ENCODE assay signal across 1 cellular context in the genomic region with DNA sequence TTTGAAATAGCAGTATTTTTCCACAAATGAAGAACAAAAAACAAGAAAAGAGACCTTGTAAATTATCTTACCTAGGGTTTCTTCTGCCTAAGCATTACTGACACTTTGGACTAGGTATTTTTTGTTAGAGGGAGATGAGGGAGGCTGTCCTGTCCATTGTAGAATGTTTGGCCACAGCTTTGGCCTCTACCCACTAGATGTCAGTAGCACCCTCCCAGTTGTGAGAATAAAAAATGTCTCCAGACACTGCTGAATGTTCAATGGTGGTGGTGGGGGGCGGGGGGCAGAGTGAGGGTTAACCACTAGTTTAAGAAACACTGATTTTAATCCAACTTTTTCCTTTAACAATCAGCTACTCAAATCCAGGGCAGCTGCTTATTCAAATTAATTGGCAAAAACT.
A peak's percentile ranks its signal among the peaks of the same experiment; 100 is the strongest.
TF ChIP-seq lines count a peak whose summit lies in the region.

No MANE protein-coding gene starts in this region.

TF ChIP-seq in GM12878, 131 proteins besides CTCF, POLR2A, EP300 and RAD21:
- TF ChIP-seq, protein P1, sequence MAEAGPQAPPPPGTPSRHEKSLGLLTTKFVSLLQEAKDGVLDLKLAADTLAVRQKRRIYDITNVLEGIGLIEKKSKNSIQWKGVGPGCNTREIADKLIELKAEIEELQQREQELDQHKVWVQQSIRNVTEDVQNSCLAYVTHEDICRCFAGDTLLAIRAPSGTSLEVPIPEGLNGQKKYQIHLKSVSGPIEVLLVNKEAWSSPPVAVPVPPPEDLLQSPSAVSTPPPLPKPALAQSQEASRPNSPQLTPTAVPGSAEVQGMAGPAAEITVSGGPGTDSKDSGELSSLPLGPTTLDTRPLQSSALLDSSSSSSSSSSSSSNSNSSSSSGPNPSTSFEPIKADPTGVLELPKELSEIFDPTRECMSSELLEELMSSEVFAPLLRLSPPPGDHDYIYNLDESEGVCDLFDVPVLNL (IDR thresholded peaks at IDR 0.05; ENCODE audit: low read depth, low read length), result no peak
- TF ChIP-seq NFIC (IDR thresholded peaks at IDR 0.05; ENCODE audit: low read depth, low read length) (no peak), SMC3 (IDR thresholded peaks at IDR 0.05; ENCODE audit: borderline replicate concordance, low read length) (peak; percentile 59; the same call in 1 of the 2 replicates), KLF5 (IDR thresholded peaks at IDR 0.05; ENCODE audit: partially characterized antibody) (no peak), ETV6 (conservative IDR thresholded peaks at IDR 0.05 in 1 of 2, IDR thresholded peaks at IDR 0.05 in 1 of 2; ENCODE audit: borderline replicate concordance in 1 of 2, low read depth in 1 of 2) (no peak), MXI1 (IDR thresholded peaks at IDR 0.05; ENCODE audit: low read depth, low read length) (0 out of 2 replicates have a peak, but pooled peaks have one; percentile 30), SP1 (IDR thresholded peaks at IDR 0.05; ENCODE audit: low read depth, low read length) (no peak), BCL11A (IDR thresholded peaks at IDR 0.05; ENCODE audit: low read depth, low read length) (no peak), RCOR1 (conservative IDR thresholded peaks at IDR 0.05; ENCODE audit: low read depth, low read length) (no peak), JUND (IDR thresholded peaks at IDR 0.05; ENCODE audit: low read depth, low read length) (no peak), HDAC2 (IDR thresholded peaks at IDR 0.05) (no peak), TBL1XR1 (IDR thresholded peaks at IDR 0.05; ENCODE audit: low read depth, low read length) (0 out of 2 replicates have a peak, but pooled peaks have one; percentile 26), YY1 (IDR thresholded peaks at IDR 0.05; ENCODE audit: low read depth, low read length) (peak; percentile 82), POLR2AphosphoS2 (IDR thresholded peaks at IDR 0.05; ENCODE audit: low read depth, low read length) (no peak), RUNX3 (IDR thresholded peaks at IDR 0.05; ENCODE audit: low read length) (peak; percentile 45; the same call in 1 of the 2 replicates), SUPT20H (IDR thresholded peaks at IDR 0.05; ENCODE audit: borderline replicate concordance, control insufficient read depth, low read depth, low read length) (no peak), CBX3 (IDR thresholded peaks at IDR 0.05; ENCODE audit: borderline replicate concordance, low read depth) (no peak), FOXM1 (IDR thresholded peaks at IDR 0.05; ENCODE audit: low read depth, low read length) (no peak)
- TF ChIP-seq, protein P2, sequence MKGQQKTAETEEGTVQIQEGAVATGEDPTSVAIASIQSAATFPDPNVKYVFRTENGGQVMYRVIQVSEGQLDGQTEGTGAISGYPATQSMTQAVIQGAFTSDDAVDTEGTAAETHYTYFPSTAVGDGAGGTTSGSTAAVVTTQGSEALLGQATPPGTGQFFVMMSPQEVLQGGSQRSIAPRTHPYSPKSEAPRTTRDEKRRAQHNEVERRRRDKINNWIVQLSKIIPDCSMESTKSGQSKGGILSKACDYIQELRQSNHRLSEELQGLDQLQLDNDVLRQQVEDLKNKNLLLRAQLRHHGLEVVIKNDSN (IDR thresholded peaks at IDR 0.05; ENCODE audit: borderline replicate concordance, extremely low read length, insufficient read depth, low read depth, low read length), result no peak
- TF ChIP-seq, protein P3, sequence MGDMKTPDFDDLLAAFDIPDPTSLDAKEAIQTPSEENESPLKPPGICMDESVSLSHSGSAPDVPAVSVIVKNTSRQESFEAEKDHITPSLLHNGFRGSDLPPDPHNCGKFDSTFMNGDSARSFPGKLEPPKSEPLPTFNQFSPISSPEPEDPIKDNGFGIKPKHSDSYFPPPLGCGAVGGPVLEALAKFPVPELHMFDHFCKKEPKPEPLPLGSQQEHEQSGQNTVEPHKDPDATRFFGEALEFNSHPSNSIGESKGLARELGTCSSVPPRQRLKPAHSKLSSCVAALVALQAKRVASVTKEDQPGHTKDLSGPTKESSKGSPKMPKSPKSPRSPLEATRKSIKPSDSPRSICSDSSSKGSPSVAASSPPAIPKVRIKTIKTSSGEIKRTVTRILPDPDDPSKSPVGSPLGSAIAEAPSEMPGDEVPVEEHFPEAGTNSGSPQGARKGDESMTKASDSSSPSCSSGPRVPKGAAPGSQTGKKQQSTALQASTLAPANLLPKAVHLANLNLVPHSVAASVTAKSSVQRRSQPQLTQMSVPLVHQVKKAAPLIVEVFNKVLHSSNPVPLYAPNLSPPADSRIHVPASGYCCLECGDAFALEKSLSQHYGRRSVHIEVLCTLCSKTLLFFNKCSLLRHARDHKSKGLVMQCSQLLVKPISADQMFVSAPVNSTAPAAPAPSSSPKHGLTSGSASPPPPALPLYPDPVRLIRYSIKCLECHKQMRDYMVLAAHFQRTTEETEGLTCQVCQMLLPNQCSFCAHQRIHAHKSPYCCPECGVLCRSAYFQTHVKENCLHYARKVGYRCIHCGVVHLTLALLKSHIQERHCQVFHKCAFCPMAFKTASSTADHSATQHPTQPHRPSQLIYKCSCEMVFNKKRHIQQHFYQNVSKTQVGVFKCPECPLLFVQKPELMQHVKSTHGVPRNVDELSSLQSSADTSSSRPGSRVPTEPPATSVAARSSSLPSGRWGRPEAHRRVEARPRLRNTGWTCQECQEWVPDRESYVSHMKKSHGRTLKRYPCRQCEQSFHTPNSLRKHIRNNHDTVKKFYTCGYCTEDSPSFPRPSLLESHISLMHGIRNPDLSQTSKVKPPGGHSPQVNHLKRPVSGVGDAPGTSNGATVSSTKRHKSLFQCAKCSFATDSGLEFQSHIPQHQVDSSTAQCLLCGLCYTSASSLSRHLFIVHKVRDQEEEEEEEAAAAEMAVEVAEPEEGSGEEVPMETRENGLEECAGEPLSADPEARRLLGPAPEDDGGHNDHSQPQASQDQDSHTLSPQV (IDR thresholded peaks at IDR 0.05), result 0 out of 2 replicates have a peak, but pooled peaks have one; percentile 51
- TF ChIP-seq, protein P4, sequence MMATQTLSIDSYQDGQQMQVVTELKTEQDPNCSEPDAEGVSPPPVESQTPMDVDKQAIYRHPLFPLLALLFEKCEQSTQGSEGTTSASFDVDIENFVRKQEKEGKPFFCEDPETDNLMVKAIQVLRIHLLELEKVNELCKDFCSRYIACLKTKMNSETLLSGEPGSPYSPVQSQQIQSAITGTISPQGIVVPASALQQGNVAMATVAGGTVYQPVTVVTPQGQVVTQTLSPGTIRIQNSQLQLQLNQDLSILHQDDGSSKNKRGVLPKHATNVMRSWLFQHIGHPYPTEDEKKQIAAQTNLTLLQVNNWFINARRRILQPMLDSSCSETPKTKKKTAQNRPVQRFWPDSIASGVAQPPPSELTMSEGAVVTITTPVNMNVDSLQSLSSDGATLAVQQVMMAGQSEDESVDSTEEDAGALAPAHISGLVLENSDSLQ (IDR thresholded peaks at IDR 0.05), result no peak
- TF ChIP-seq, protein P5, sequence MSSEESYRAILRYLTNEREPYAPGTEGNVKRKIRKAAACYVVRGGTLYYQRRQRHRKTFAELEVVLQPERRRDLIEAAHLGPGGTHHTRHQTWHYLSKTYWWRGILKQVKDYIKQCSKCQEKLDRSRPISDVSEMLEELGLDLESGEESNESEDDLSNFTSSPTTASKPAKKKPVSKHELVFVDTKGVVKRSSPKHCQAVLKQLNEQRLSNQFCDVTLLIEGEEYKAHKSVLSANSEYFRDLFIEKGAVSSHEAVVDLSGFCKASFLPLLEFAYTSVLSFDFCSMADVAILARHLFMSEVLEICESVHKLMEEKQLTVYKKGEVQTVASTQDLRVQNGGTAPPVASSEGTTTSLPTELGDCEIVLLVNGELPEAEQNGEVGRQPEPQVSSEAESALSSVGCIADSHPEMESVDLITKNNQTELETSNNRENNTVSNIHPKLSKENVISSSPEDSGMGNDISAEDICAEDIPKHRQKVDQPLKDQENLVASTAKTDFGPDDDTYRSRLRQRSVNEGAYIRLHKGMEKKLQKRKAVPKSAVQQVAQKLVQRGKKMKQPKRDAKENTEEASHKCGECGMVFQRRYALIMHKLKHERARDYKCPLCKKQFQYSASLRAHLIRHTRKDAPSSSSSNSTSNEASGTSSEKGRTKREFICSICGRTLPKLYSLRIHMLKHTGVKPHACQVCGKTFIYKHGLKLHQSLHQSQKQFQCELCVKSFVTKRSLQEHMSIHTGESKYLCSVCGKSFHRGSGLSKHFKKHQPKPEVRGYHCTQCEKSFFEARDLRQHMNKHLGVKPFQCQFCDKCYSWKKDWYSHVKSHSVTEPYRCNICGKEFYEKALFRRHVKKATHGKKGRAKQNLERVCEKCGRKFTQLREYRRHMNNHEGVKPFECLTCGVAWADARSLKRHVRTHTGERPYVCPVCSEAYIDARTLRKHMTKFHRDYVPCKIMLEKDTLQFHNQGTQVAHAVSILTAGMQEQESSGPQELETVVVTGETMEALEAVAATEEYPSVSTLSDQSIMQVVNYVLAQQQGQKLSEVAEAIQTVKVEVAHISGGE (CRISPR knock-in tag; IDR thresholded peaks at IDR 0.05), result no peak
